In the genomic region with DNA sequence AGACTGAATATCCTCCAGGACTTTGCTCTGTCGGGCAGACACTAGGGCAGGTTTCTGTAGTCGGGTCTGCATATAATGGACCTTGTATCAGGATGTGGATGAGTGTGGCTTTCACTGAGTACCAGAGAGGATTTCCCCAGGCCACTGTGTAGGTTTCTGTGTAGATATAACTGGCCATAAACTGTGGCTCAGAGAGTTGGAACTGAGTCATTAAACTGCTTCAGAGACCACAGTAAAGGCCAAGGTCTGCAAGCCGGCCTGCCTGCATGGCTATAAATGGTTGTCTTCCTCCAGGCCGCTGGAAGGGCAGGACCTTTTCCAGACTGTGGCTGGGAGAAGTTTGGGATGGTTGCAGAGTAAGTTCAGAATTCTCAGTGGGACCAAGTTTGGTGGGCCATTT, we compare ENCODE assay signal across 12 cellular contexts. TPM values are rescaled to one million over a fixed set of nuclear protein-coding genes. Genes with fewer than 3 reads are reported as not detected.
DNase-seq lines count a peak whose midpoint lies in the region; ATAC-seq and TF ChIP-seq lines count a peak whose summit lies in the region.
"Had no signal": no experiment of that assay in that cellular context is flagged by ENCODE, and none has a peak within 500 bp of the region (broad histone marks: within the 10 kb centered on the region; RNA-seq: fewer than 3 reads in every experiment).

No MANE protein-coding gene starts in this region.

- peak overlapping the region in 1 of 7 donors; percentile 26 for H3K27ac Mint-ChIP-seq in CD14-positive monocyte

- H3K27me3 Mint-ChIP-seq in CD14-positive monocyte (ENCODE audit: low read depth in 3 of 3): no peaks in the 10 kb centered on the region
- H3K27me3 Mint-ChIP-seq: CD8-positive, alpha-beta memory T cell; central memory CD8-positive, alpha-beta T cell had no signal

- H3K4me3 Mint-ChIP-seq in CD14-positive monocyte: no peak overlapping the region
- H3K4me3 Mint-ChIP-seq: CD8-positive, alpha-beta memory T cell; central memory CD8-positive, alpha-beta T cell had no signal

- DNase-seq in left colon (no peak), medulla oblongata (ENCODE audit: extremely low spot score) (no peak), T-helper 2 cell (no peak), CD14-positive monocyte (ENCODE audit: low spot score) (no peak)
- DNase-seq in effector CD8-positive, alpha-beta T cell (lab: John Stamatoyannopoulos, UW): no peak
- DNase-seq: CD8-positive, alpha-beta memory T cell; glutamatergic neuron; NCI-H524 had no signal

- ATAC-seq in GM18502 (IDR thresholded peaks at IDR 0.05; ENCODE audit: poor library complexity, unreplicated experiment) (peak; percentile 75), GM21447 (IDR thresholded peaks at IDR 0.05; ENCODE audit: unreplicated experiment) (peak; percentile 72), HG03342 (IDR thresholded peaks at IDR 0.05; ENCODE audit: unreplicated experiment) (peak; percentile 91), left colon (peak; percentile 61)

- no peak for TF ChIP-seq CTCF in CD14-positive monocyte (IDR thresholded peaks at IDR 0.05)

- intact Hi-C loops in left colon (cut with DNase I, micrococcal nuclease) (no loop called here), CD14-positive monocyte (cut with micrococcal nuclease) (no loop called here)

- peaks cover 22 to 51% (median 47%) of the 10 kb centered on the region in 7 donors for H3K9me3 Mint-ChIP-seq in CD14-positive monocyte
- H3K9me3 Mint-ChIP-seq: central memory CD8-positive, alpha-beta T cell had no signal

- H3K36me3 Mint-ChIP-seq in CD14-positive monocyte: peaks cover 64 to 84% of the 10 kb centered on the region in 2 donors

- peaks cover 1% of the 10 kb centered on the region for H3K4me1 Mint-ChIP-seq in CD14-positive monocyte

RNA-seq across cellular contexts. Expression of a gene that starts 16.9 kb away (rescaled TPM):
- 1 to 10 TPM; 6.8 TPM for total RNA-seq in left colon
- polyA plus RNA-seq in CD14-positive monocyte: 1 to 10 TPM; 4.1 to 6.4 TPM
